ENCODE assay signal across 13 cellular contexts in genomic region chr16:53100889-53101288, GRCh38. TPM values are rescaled to one million over a fixed set of nuclear protein-coding genes. Genes with fewer than 3 reads are reported as not detected.
DNase-seq lines count a peak whose midpoint lies in the region; ATAC-seq and TF ChIP-seq lines count a peak whose summit lies in the region.
"Had no signal": no experiment of that assay in that cellular context is flagged by ENCODE, and none has a peak within 500 bp of the region (broad histone marks: within the 10 kb centered on the region; RNA-seq: fewer than 3 reads in every experiment).

No MANE protein-coding gene starts in this region.

- H3K9me3 Mint-ChIP-seq in immature natural killer cell: no peaks in the 10 kb centered on the region
- H3K9me3 Mint-ChIP-seq: neural progenitor cell had no signal

- no peak for ATAC-seq in HG02840 (IDR thresholded peaks at IDR 0.05; ENCODE audit: low FRiP score, unreplicated experiment)

- no peak overlapping the region for H3K9ac ChIP-seq in OCI-LY3 (ENCODE audit: low read length)
- H3K9ac ChIP-seq: neural progenitor cell had no signal

- H4K20me1 ChIP-seq in OCI-LY3 (ENCODE audit: insufficient read depth, low read length): no peaks in the 10 kb centered on the region

- H3K79me2 ChIP-seq in OCI-LY3 (ENCODE audit: low read length): peaks cover 56% of the 10 kb centered on the region

- DNase-seq in NCI-H146 (lab: John Stamatoyannopoulos, UW): peak; percentile 2
- DNase-seq in NCI-H146 treated with DMSO at 0.1 percent for 48 hours (lab: John Stamatoyannopoulos, UW; ENCODE audit: unreplicated experiment): no peak
- DNase-seq in immature natural killer cell: no peak
- no peak for DNase-seq in stomach
- no peak for DNase-seq in NCI-H128 (lab: John Stamatoyannopoulos, UW; ENCODE audit: unreplicated experiment)
- no peak for DNase-seq in NCI-H2171 treated with DMSO at 0.1 percent for 48 hours (lab: John Stamatoyannopoulos, UW)
- DNase-seq: activated CD4-positive, CD25-positive, alpha-beta regulatory T cell; GF-D8; NCI-H1436 treated with DMSO at 0.1 percent for 48 hours had no signal

- H3K4me1 Mint-ChIP-seq in immature natural killer cell: peaks cover 33 to 38% of the 10 kb centered on the region in 2 donors

- peaks cover 8% of the 10 kb centered on the region for H3K36me3 ChIP-seq in OCI-LY3 (replicated peaks; ENCODE audit: low read depth, low read length)
- H3K36me3 ChIP-seq in stomach: no peaks in the 10 kb centered on the region
- H3K36me3 ChIP-seq: neural progenitor cell had no signal

- H3K4me2 ChIP-seq in OCI-LY3 (ENCODE audit: low read length): no peak overlapping the region; the same call in 1 of the 2 replicates

- TF ChIP-seq CTCF in OCI-LY3 (IDR thresholded peaks at IDR 0.05; ENCODE audit: low read depth, low read length) (no peak), stomach (IDR thresholded peaks at IDR 0.05) (no peak)

- WGBS in stomach, 5 donors: 32 to 71% (median 56%) methylated on average over 1 of the region's 1 CpG

- H3K27me3 Mint-ChIP-seq in immature natural killer cell (ENCODE audit: low read depth in 3 of 3): peaks cover 2 to 13% (median 4%) of the 10 kb centered on the region in 3 donors

- H3K9me3 ChIP-seq in OCI-LY3 (ENCODE audit: insufficient read depth, low read length): no peaks in the 10 kb centered on the region
- H3K9me3 ChIP-seq in stomach: no peaks in the 10 kb centered on the region

- no peak for TF ChIP-seq EP300 in stomach (IDR thresholded peaks at IDR 0.05)

- H2AFZ ChIP-seq in OCI-LY3 (ENCODE audit: low read depth, low read length): no peak overlapping the region
- H2AFZ ChIP-seq: neural progenitor cell had no signal

- H3K27ac ChIP-seq in OCI-LY3 (ENCODE audit: low read length): peak overlapping the region; percentile 97; the same call in 1 of the 2 replicates
- H3K27ac ChIP-seq in stomach: peak overlapping the region in 4 of 5 donors; percentile 91 to 98 (median 97)
- H3K27ac ChIP-seq: HL-60, neural progenitor cell had no signal

- H3K4me1 ChIP-seq in OCI-LY3 (ENCODE audit: low read length): peaks cover 46% of the 10 kb centered on the region
- peaks cover 27 to 64% (median 45%) of the 10 kb centered on the region in 4 donors for H3K4me1 ChIP-seq in stomach

- H3K36me3 Mint-ChIP-seq in immature natural killer cell: no peaks in the 10 kb centered on the region

- H3K27ac Mint-ChIP-seq in immature natural killer cell: peak overlapping the region in 4 of 6 donors; percentile 49 to 96 (median 94)
- H3K27ac Mint-ChIP-seq: neural progenitor cell had no signal

- intact Hi-C loops in stomach (cut with DNase I; ENCODE audit: low total_unique reads): no loop called here

- TF ChIP-seq POLR2A in stomach (IDR thresholded peaks at IDR 0.05): no peak

- H3K27me3 ChIP-seq in OCI-LY3 (ENCODE audit: low read depth, low read length) (no peaks in the 10 kb centered on the region), stomach (no peaks in the 10 kb centered on the region)
- H3K27me3 ChIP-seq: neural progenitor cell had no signal

- H3K4me3 ChIP-seq in OCI-LY3 (ENCODE audit: low read length) (no peak overlapping the region), stomach (no peak overlapping the region)
- H3K4me3 ChIP-seq: neural progenitor cell had no signal

- H3K4me3 Mint-ChIP-seq in immature natural killer cell: peak overlapping the region; percentile 65 to 87 (median 80)

RNA-seq across cellular contexts. Expression of gene CHD9, which starts 46.1 kb away (rescaled TPM):
- polyA plus RNA-seq in immature natural killer cell (10 to 100 TPM; 47.1 to 68.6 (median 48.5) TPM), stomach (1 to 10 TPM; 8.1 to 9.7 (median 8.7) TPM)
- total RNA-seq in stomach: 100 to 1,000 TPM in 2 of 5 donors, 10 to 100 TPM in 3; 26.6 to 224 (median 78.1) TPM

RNA-seq across cellular contexts. Expression of gene CHD9NB, which starts 48.2 kb away (rescaled TPM):
- polyA plus RNA-seq in immature natural killer cell (not detected), stomach (1 to 10 TPM in 2 of 3 donors, under 1 TPM in 1; 0.93 to 1.7 (median 1.1) TPM)
- total RNA-seq in stomach: 1 to 10 TPM in 1 of 5 donors, under 1 TPM in 3, not detected in 1; 0.58 to 8.2 (median 0.81) TPM

Comparison
In these comparisons a context has a peak if more than half of its experiments do, and no peak if none do; other contexts are left out.
1. RNA of gene CHD9, which starts 46.1 kb away (polyA plus RNA-seq): 47.1 to 68.6 TPM in immature natural killer cell; 8.1 to 9.7 TPM in stomach; every median in the first group is over 4 times any median in the second.